Comparison of ENCODE assay signal across 8 cellular contexts in the genomic region with DNA sequence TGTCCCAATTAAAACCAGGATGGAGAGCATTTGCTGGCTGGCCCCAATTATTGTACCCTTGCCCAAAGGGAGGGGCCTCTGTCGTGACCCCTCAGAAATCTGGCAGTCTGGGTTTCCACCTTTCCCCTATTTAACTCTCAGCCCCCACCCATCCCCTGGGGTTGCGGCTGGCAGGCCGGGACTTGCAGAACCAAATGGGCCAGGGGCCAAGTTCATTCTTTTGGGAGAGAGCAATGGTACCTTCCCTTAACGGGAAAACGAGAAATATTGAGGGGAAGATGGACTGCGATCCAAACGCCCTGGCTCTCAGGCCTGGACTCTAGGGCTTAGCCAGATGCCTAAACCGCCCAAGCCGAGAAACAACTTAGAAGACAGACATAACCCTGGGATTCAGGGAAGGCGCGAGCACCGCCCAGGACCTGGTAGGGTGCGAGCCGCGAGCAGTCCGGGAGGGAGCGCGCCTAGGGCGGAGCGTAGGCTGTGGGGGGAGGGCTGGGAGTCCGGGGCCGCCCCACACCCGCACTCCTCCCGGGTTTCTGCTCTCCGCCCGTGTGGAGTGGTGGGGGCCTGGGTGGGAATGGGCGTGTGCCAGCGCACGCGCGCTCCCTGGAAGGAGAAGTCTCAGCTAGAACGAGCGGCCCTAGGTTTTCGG. TPM values are rescaled to one million over a fixed set of nuclear protein-coding genes. Genes with fewer than 3 reads are reported as not detected.
A peak's percentile ranks its signal among the peaks of the same experiment; 100 is the strongest.
DNase-seq lines count a peak whose midpoint lies in the region; ATAC-seq and TF ChIP-seq lines count a peak whose summit lies in the region.

A gene with protein sequence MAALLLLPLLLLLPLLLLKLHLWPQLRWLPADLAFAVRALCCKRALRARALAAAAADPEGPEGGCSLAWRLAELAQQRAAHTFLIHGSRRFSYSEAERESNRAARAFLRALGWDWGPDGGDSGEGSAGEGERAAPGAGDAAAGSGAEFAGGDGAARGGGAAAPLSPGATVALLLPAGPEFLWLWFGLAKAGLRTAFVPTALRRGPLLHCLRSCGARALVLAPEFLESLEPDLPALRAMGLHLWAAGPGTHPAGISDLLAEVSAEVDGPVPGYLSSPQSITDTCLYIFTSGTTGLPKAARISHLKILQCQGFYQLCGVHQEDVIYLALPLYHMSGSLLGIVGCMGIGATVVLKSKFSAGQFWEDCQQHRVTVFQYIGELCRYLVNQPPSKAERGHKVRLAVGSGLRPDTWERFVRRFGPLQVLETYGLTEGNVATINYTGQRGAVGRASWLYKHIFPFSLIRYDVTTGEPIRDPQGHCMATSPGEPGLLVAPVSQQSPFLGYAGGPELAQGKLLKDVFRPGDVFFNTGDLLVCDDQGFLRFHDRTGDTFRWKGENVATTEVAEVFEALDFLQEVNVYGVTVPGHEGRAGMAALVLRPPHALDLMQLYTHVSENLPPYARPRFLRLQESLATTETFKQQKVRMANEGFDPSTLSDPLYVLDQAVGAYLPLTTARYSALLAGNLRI (plus strand): TSS at position 628 of the 652 bp plus-strand sequence. CDS start 91 bp downstream, outside the sequence.

- DNase-seq in BE2C (peak; percentile 62), mucosa of descending colon (peak; percentile 71 to 86 (median 86)), transverse colon (peak; percentile 77), SIG-M5 (lab: John Stamatoyannopoulos, UW) (no peak)

- no peaks in the 10 kb centered on the region for H4K20me1 ChIP-seq in KMS-11 (ENCODE audit: insufficient read depth)

- TF ChIP-seq POLR2A in transverse colon (IDR thresholded peaks at IDR 0.05) = no peak

- 6% methylated on average over 18 of the region's 34 CpGs; no CpG with 5 or more reads in 1 of the 2 donors for WGBS in transverse colon (ENCODE audit: low coverage in 1 of 2), 2 donors

- H3K36me3 ChIP-seq in BE2C = peaks cover 9% of the 10 kb centered on the region
- H3K36me3 ChIP-seq in KMS-11 (ENCODE audit: insufficient read depth) = no peaks in the 10 kb centered on the region
- no peaks in the 10 kb centered on the region for H3K36me3 ChIP-seq in mucosa of descending colon (ENCODE audit: low read depth)
- H3K36me3 ChIP-seq in transverse colon = peaks cover 0 to 10% (median 0%) of the 10 kb centered on the region in 4 donors

- TF ChIP-seq CTCF in BE2C (IDR thresholded peaks at IDR 0.05; ENCODE audit: low read depth, low read length) (no peak), KMS-11 (conservative IDR thresholded peaks at IDR 0.05; ENCODE audit: low read depth, low read length) (no peak), VCaP (conservative IDR thresholded peaks at IDR 0.05) (no peak), mucosa of descending colon (IDR thresholded peaks at IDR 0.05) (no peak), transverse colon (IDR thresholded peaks at IDR 0.05) (no peak)

- no peaks in the 10 kb centered on the region for H3K9me3 ChIP-seq in BE2C
- H3K9me3 ChIP-seq in mucosa of descending colon = no peaks in the 10 kb centered on the region
- no peaks in the 10 kb centered on the region for H3K9me3 ChIP-seq in transverse colon

- no peak within 1 kb of the TSS; the same call in 1 of the 2 replicates for H3K9ac ChIP-seq in KMS-11

- H3K4me2 ChIP-seq in KMS-11 = peak within 1 kb of the TSS; percentile 82

- intact Hi-C loops in mucosa of descending colon (cut with DNase I, micrococcal nuclease) = no loop called here
- intact Hi-C loops in transverse colon (cut with DNase I; ENCODE audit: low total_unique reads) = loop anchor here (1.0 kb wide), 1 partner anchor 97 kb away; the partner anchor contains the start of gene NPR1

- peaks cover 6% of the 10 kb centered on the region for H3K4me1 ChIP-seq in BE2C
- H3K4me1 ChIP-seq in KMS-11 (ENCODE audit: low read depth, poor library complexity, severe bottlenecking) = peaks cover 4% of the 10 kb centered on the region
- H3K4me1 ChIP-seq in mucosa of descending colon (ENCODE audit: low read depth) = peaks cover 18% of the 10 kb centered on the region
- H3K4me1 ChIP-seq in transverse colon = peaks cover 12 to 32% (median 21%) of the 10 kb centered on the region in 4 donors

- in situ Hi-C loops in transverse colon (cut with MboI; ENCODE audit: low pct_ligation_motif_present in 1 of 4, low pct_unique_long_range_greater_than_20kb in 1 of 4, low sequenced_read_pairs in 3 of 4) = loop anchor here in 1 of 4 donors (10.0 kb wide), 1 partner anchor 100 kb away; the partner anchor contains the start of genes ILF2 and NPR1

- H3K27ac ChIP-seq in KMS-11 = no peak within 1 kb of the TSS
- H3K27ac ChIP-seq in VCaP = peak within 1 kb of the TSS; percentile 94
- H3K27ac ChIP-seq in transverse colon = peak within 1 kb of the TSS; percentile 86 to 97 (median 92)

- TF ChIP-seq EP300 in transverse colon (IDR thresholded peaks at IDR 0.05; ENCODE audit: low read depth) = no peak

- H3K4me3 ChIP-seq in BE2C (ENCODE audit: low read depth, low read length) (peak within 1 kb of the TSS; percentile 74), KMS-11 (IDR thresholded peaks at IDR 0.05; ENCODE audit: insufficient read depth, low read depth, low read length) (peak within 1 kb of the TSS; percentile 96), mucosa of descending colon (peak within 1 kb of the TSS; percentile 52), transverse colon (peak within 1 kb of the TSS; percentile 51 to 92 (median 86))

- peak; percentile 7 for ATAC-seq in GM19043 (IDR thresholded peaks at IDR 0.05; ENCODE audit: low read depth, unreplicated experiment)
- peak; percentile 71 for ATAC-seq in esophagus mucosa
- peak; percentile 78 for ATAC-seq in mucosa of descending colon

- H2AFZ ChIP-seq in KMS-11 (ENCODE audit: low read depth) = peak within 1 kb of the TSS; percentile 82

- H3K27me3 ChIP-seq in BE2C = no peaks in the 10 kb centered on the region
- peaks cover 27% of the 10 kb centered on the region for H3K27me3 ChIP-seq in KMS-11 (ENCODE audit: insufficient read depth, low read depth)
- no peaks in the 10 kb centered on the region for H3K27me3 ChIP-seq in transverse colon

- H3K79me2 ChIP-seq in KMS-11 (ENCODE audit: insufficient read depth, low read depth) = no peaks in the 10 kb centered on the region

RNA-seq across cellular contexts. Expression of the gene that starts here (rescaled TPM):
- 70.5 TPM for polyA plus RNA-seq in BE2C (2012; ENCODE audit: insufficient read depth, insufficient read length, low read depth)
- total RNA-seq in esophagus mucosa (16.1 TPM), mucosa of descending colon (10 to 100 TPM; 17.9 to 35.1 (median 22.9) TPM), transverse colon (100 to 1,000 TPM in 1 of 4 donors, 10 to 100 TPM in 3; 15.2 to 159 (median 26.2) TPM)

Comparison
In these comparisons a context has a peak if more than half of its experiments do, and no peak if none do; other contexts are left out.
1. ATAC-seq: peak in every context shown above with its lines; median percentile 78 in mucosa of descending colon; 71 in esophagus mucosa; 7 in GM19043.